Comparison of ENCODE assay signal across 19 cellular contexts in genomic region chr6:140559458-140559857, GRCh38.
DNase-seq lines count a peak whose midpoint lies in the region; ATAC-seq, FAIRE-seq and TF ChIP-seq lines count a peak whose summit lies in the region.
"Had no signal": no experiment of that assay in that cellular context is flagged by ENCODE, and none has a peak within 500 bp of the region (broad histone marks: within the 10 kb centered on the region; RNA-seq: fewer than 3 reads in every experiment).

No MANE protein-coding gene starts in this region.

- TF ChIP-seq POLR2A in HepG2 (IDR thresholded peaks at IDR 0.05; ENCODE audit: insufficient read depth in 1 of 2, low read depth in 2 of 2, low read length in 2 of 2) (no peak), right lobe of liver (IDR thresholded peaks at IDR 0.05) (no peak)

- TF ChIP-seq CTCF in HepG2 (CRISPR knock-in tag; IDR thresholded peaks at IDR 0.05) (no peak), right lobe of liver (IDR thresholded peaks at IDR 0.05) (no peak), pancreas (IDR thresholded peaks at IDR 0.05) (no peak), PC-9 (conservative IDR thresholded peaks at IDR 0.05) (no peak)

- POLR2A ChIA-PET in HepG2 (lab: Yijun Ruan, JAX) (no interaction called here), PC-9 (lab: Charles Lee; ENCODE audit: unreplicated experiment) (no interaction called here)

- no peak overlapping the region for H3K4me3 ChIP-seq in HepG2 (replicated peaks in 1 of 3; ENCODE audit: insufficient read depth in 1 of 3, low read depth in 2 of 3, low read length in 3 of 3)
- no peak overlapping the region for H3K4me3 ChIP-seq in right lobe of liver
- H3K4me3 ChIP-seq in pancreas, result no peak overlapping the region
- no peak overlapping the region for H3K4me3 ChIP-seq in PC-9
- H3K4me3 ChIP-seq: GM23338 had no signal

- no peak for FAIRE-seq in HepG2 (lab: Jason Lieb, UNC)
- FAIRE-seq in TTC549 (lab: Jason Lieb, UNC), result peak; percentile 61
- peak; percentile 75 for FAIRE-seq in pancreas (lab: Jason Lieb, UNC)
- FAIRE-seq: GM12892, GM19239 had no signal

- intact Hi-C loops in HepG2 (cut with micrococcal nuclease; ENCODE audit: unreplicated experiment), result no loop called here
- intact Hi-C loops in right lobe of liver (cut with DNase I), result no loop called here
- intact Hi-C loops in pancreas (cut with DNase I), result no loop called here
- intact Hi-C loops in PC-9 (cut with micrococcal nuclease; ENCODE audit: unreplicated experiment), result no loop called here

- BruUV-seq in HepG2 (replicated peaks; lab: Mats Ljungman, UMichigan) (no TSS peak), PC-9 (replicated peaks; lab: Mats Ljungman, UMichigan) (no TSS peak)

- H3K27ac ChIP-seq in HepG2 (ENCODE audit: extremely low read length, insufficient read depth, low read length) (no peak overlapping the region), right lobe of liver (no peak overlapping the region), pancreas (no peak overlapping the region), PC-9 (no peak overlapping the region)
- H3K27ac ChIP-seq: 22Rv1 had no signal

- no peak for ATAC-seq in HepG2
- no peak for ATAC-seq in right lobe of liver
- ATAC-seq in pancreas, result no peak
- ATAC-seq in HG02610 (IDR thresholded peaks at IDR 0.05; ENCODE audit: unreplicated experiment), result no peak
- ATAC-seq in HG03442 (IDR thresholded peaks at IDR 0.05; ENCODE audit: unreplicated experiment), result no peak
- ATAC-seq: GM23338 had no signal

- H3K36me3 ChIP-seq in HepG2 (replicated peaks in 1 of 2; ENCODE audit: control insufficient read depth in 1 of 2, insufficient read depth in 2 of 2, low read length in 2 of 2), result no peaks in the 10 kb centered on the region
- no peaks in the 10 kb centered on the region for H3K36me3 ChIP-seq in right lobe of liver
- H3K36me3 ChIP-seq in pancreas, result no peaks in the 10 kb centered on the region
- H3K36me3 ChIP-seq in PC-9 (ENCODE audit: low read depth), result no peaks in the 10 kb centered on the region

- H3K9me2 ChIP-seq in PC-9 (ENCODE audit: insufficient read depth), result no peaks in the 10 kb centered on the region

- in situ Hi-C loops in HepG2 (cut with HindIII; ENCODE audit: extremely low pct_ligation_motif_present, low pct_unique_long_range_greater_than_20kb), result no loop called here

- no peak overlapping the region for H2AFZ ChIP-seq in HepG2 (ENCODE audit: low read length)
- H2AFZ ChIP-seq in PC-9, result no peak overlapping the region
- H2AFZ ChIP-seq: GM23338 had no signal

- H3K4me2 ChIP-seq in HepG2 (ENCODE audit: low read depth, low read length) (no peak overlapping the region), PC-9 (no peak overlapping the region)
- H3K4me2 ChIP-seq: GM23338 had no signal

- DNase-seq in HepG2 (ENCODE audit: low spot score) (no peak), right lobe of liver (no peak), pancreas (no peak), PC-9 (no peak)
- DNase-seq: C1 segment of cervical spinal cord; Calu3; CD4-positive, alpha-beta memory T cell; COR-L47; DMS153; DND-41; H9; HFFc6 had no signal

- H3K9me3 ChIP-seq in HepG2 (ENCODE audit: low read length), result peaks cover 43% of the 10 kb centered on the region
- H3K9me3 ChIP-seq in right lobe of liver, result no peaks in the 10 kb centered on the region
- H3K9me3 ChIP-seq in pancreas, result no peaks in the 10 kb centered on the region
- H3K9me3 ChIP-seq in PC-9 (ENCODE audit: insufficient read depth, low read depth), result no peaks in the 10 kb centered on the region; the same call in 1 of the 2 replicates

- H3K27me3 ChIP-seq in HepG2 (ENCODE audit: control insufficient read depth in 1 of 2, insufficient read depth in 2 of 2, low read length in 2 of 2), result no peaks in the 10 kb centered on the region
- H3K27me3 ChIP-seq in right lobe of liver, result no peaks in the 10 kb centered on the region
- no peaks in the 10 kb centered on the region for H3K27me3 ChIP-seq in pancreas
- H3K27me3 ChIP-seq in PC-9 (ENCODE audit: insufficient read depth, low read depth), result no peaks in the 10 kb centered on the region

- H3K79me2 ChIP-seq in HepG2 (ENCODE audit: insufficient read depth, low read length) (no peaks in the 10 kb centered on the region), PC-9 (ENCODE audit: low read depth) (no peaks in the 10 kb centered on the region)

- CTCF ChIA-PET in HepG2 (lab: Yijun Ruan, JAX; ENCODE audit: low intra/inter-chr PET ratio, low total read pairs), result no interaction called here
- CTCF ChIA-PET in PC-9 (lab: Charles Lee), result no interaction called here

- H4K20me1 ChIP-seq in HepG2 (ENCODE audit: insufficient read depth, low read length), result no peaks in the 10 kb centered on the region
- H4K20me1 ChIP-seq in PC-9 (ENCODE audit: insufficient read depth), result no peaks in the 10 kb centered on the region

- TF ChIP-seq RAD21 in HepG2 (CRISPR knock-in tag; IDR thresholded peaks at IDR 0.05), result no peak

- TF ChIP-seq EP300 in HepG2 (IDR thresholded peaks at IDR 0.05; ENCODE audit: low read depth in 2 of 2, low read length in 2 of 2), result no peak
- no peak for TF ChIP-seq EP300 in HepG2 (CRISPR knock-in tag; IDR thresholded peaks at IDR 0.05; ENCODE audit: borderline replicate concordance)

- no peaks in the 10 kb centered on the region for H3K4me1 ChIP-seq in HepG2 (ENCODE audit: insufficient read depth, low read length)
- H3K4me1 ChIP-seq in right lobe of liver, result no peaks in the 10 kb centered on the region
- H3K4me1 ChIP-seq in pancreas, result no peaks in the 10 kb centered on the region
- no peaks in the 10 kb centered on the region for H3K4me1 ChIP-seq in PC-9 (replicated peaks; ENCODE audit: insufficient read depth)

- no peaks in the 10 kb centered on the region for H3F3A ChIP-seq in PC-9 (ENCODE audit: insufficient read depth, low read depth)

- H3K9ac ChIP-seq in HepG2 (ENCODE audit: insufficient read depth, low read depth, low read length), result no peak overlapping the region

TF ChIP-seq in HepG2, 621 proteins besides CTCF, POLR2A, EP300 and RAD21:
- TF ChIP-seq GABPB1 (CRISPR knock-in tag; IDR thresholded peaks at IDR 0.05) (no peak), TBX2 (CRISPR knock-in tag; IDR thresholded peaks at IDR 0.05; ENCODE audit: borderline replicate concordance) (no peak), ZNF878 (CRISPR knock-in tag; IDR thresholded peaks at IDR 0.05) (no peak), MAFF (IDR thresholded peaks at IDR 0.05; ENCODE audit: low read depth, low read length) (0 out of 2 replicates have a peak, but pooled peaks have one; percentile 37), REL (CRISPR knock-in tag; conservative IDR thresholded peaks at IDR 0.05) (no peak), MAFK (conservative IDR thresholded peaks at IDR 0.05 in 1 of 2, IDR thresholded peaks at IDR 0.05 in 1 of 2; ENCODE audit: low read length in 2 of 2) (peak; percentile 42 to 56; a peak in 2 of 4 replicates)
- TF ChIP-seq, protein P1, sequence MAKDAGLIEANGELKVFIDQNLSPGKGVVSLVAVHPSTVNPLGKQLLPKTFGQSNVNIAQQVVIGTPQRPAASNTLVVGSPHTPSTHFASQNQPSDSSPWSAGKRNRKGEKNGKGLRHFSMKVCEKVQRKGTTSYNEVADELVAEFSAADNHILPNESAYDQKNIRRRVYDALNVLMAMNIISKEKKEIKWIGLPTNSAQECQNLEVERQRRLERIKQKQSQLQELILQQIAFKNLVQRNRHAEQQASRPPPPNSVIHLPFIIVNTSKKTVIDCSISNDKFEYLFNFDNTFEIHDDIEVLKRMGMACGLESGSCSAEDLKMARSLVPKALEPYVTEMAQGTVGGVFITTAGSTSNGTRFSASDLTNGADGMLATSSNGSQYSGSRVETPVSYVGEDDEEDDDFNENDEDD (CRISPR knock-in tag; IDR thresholded peaks at IDR 0.05; ENCODE audit: borderline replicate concordance), result no peak
TF ChIP-seq in HepG2: peak in this region for 2.
